In the genomic region with DNA sequence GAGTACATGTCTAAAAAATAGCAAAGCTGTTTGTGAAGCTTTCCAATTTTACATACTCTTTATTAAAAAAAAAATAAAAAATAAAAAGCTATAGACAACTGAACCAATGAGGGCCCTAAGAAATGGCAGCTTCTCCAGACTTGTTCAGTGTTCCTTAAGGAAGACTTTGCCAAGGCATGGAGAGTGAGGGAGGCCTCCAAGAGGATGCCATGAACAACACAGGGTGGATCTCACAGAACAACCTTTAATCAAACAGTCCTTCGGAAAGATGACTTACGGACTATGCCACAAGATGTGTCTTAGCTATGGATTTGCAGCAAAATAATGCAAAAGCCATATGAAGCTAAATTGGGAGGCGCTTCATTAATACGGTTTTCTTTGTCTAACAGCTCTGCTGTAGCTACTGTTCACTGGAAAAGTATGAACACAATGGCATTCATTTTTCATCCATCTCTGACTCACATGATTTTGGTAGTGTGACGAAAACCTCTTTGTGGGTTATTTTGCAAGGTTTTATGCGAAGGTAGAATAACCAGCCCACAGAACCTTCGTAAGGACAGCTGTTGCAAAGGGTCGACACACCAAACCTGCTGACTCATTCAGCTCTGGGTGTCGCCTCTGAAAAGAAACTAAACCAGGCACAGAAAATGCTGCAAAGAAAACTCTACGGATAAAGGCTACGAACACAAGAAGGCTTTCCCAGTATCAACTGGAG, we compare ENCODE assay signal across 10 cellular contexts. TPM values are rescaled to one million over a fixed set of nuclear protein-coding genes. Genes with fewer than 3 reads are reported as not detected.
DNase-seq lines count a peak whose midpoint lies in the region; ATAC-seq, FAIRE-seq and TF ChIP-seq lines count a peak whose summit lies in the region.
"Had no signal": no experiment of that assay in that cellular context is flagged by ENCODE, and none has a peak within 500 bp of the region (broad histone marks: within the 10 kb centered on the region; RNA-seq: fewer than 3 reads in every experiment).

No MANE protein-coding gene starts in this region.

- no peaks in the 10 kb centered on the region for H3K36me3 ChIP-seq in mesendoderm (ENCODE audit: control insufficient read depth, insufficient read depth, low read length)

- no peaks in the 10 kb centered on the region for H3K27me3 Mint-ChIP-seq in stimulated activated memory B cell treated with anti-CD40 and anti-IgM and Interleukin-4, amounts not matched to agents 10 μg/mL and 1 μg/mL and 100 μg/mL, for 72 hours
- peaks cover 3 to 14% (median 7%) of the 10 kb centered on the region in 5 donors for H3K27me3 Mint-ChIP-seq in naive thymus-derived CD8-positive, alpha-beta T cell

- no peak overlapping the region for H3K4me2 ChIP-seq in mesendoderm (ENCODE audit: low read length)

- no peak for TF ChIP-seq CTCF in WI38 (IDR thresholded peaks at IDR 0.05; ENCODE audit: low read depth, low read length)

- no peaks in the 10 kb centered on the region for H3K9me3 Mint-ChIP-seq in stimulated activated memory B cell treated with anti-CD40 and anti-IgM and Interleukin-4, amounts not matched to agents 10 μg/mL and 1 μg/mL and 100 μg/mL, for 72 hours
- no peaks in the 10 kb centered on the region for H3K9me3 Mint-ChIP-seq in naive thymus-derived CD8-positive, alpha-beta T cell
- H3K9me3 Mint-ChIP-seq: IgD-negative memory B cell had no signal

- no peak overlapping the region for H2AK5ac ChIP-seq in mesendoderm (ENCODE audit: low read length)

- no peak overlapping the region for H2BK5ac ChIP-seq in mesendoderm (ENCODE audit: low read length)

- no peak overlapping the region for H3K23ac ChIP-seq in mesendoderm (ENCODE audit: low read length)

- no peak overlapping the region for H4K8ac ChIP-seq in mesendoderm (ENCODE audit: low read depth, low read length)

- H3K4me1 ChIP-seq in mesendoderm (ENCODE audit: control insufficient read depth, low read depth, low read length), result peaks cover 3% of the 10 kb centered on the region

- peak; percentile 44 for FAIRE-seq in GM18507 (lab: Jason Lieb, UNC)

- H3K79me2 ChIP-seq in mesendoderm (ENCODE audit: control insufficient read depth, insufficient read depth, low read length), result peaks cover 11% of the 10 kb centered on the region

- no peak overlapping the region for H3K27ac ChIP-seq in mesendoderm (ENCODE audit: low read depth, low read length)

- no peak overlapping the region for H3K4me3 Mint-ChIP-seq in stimulated activated memory B cell treated with anti-CD40 and anti-IgM and Interleukin-4, amounts not matched to agents 10 μg/mL and 1 μg/mL and 100 μg/mL, for 72 hours
- no peak overlapping the region for H3K4me3 Mint-ChIP-seq in naive thymus-derived CD8-positive, alpha-beta T cell
- H3K4me3 Mint-ChIP-seq: IgD-negative memory B cell had no signal

- H3K18ac ChIP-seq in mesendoderm (ENCODE audit: low read length), result peak overlapping the region; percentile 84

- no CpG with 5 or more reads among the region's 11 CpGs for WGBS in mesendoderm (ENCODE audit: extremely low coverage, insufficient coverage, low lambda C conversion rate)

- H3K79me1 ChIP-seq in mesendoderm (ENCODE audit: low read length), result peaks cover 1% of the 10 kb centered on the region

- H3K4ac ChIP-seq in mesendoderm (ENCODE audit: low read depth, low read length), result peak overlapping the region; percentile 55

- no peak overlapping the region for H4K5ac ChIP-seq in mesendoderm (ENCODE audit: low read length)

- H2BK120ac ChIP-seq in mesendoderm (ENCODE audit: low read depth, low read length), result peak overlapping the region; percentile 85

- H3K27ac Mint-ChIP-seq in stimulated activated memory B cell treated with anti-CD40 and anti-IgM and Interleukin-4, amounts not matched to agents 10 μg/mL and 1 μg/mL and 100 μg/mL, for 72 hours, result no peak overlapping the region
- H3K27ac Mint-ChIP-seq in naive thymus-derived CD8-positive, alpha-beta T cell, result no peak overlapping the region
- H3K27ac Mint-ChIP-seq: IgD-negative memory B cell had no signal

- no peak for DNase-seq in GM18507 (ENCODE audit: extremely low spot score, insufficient read length, low read depth)
- DNase-seq in mesendoderm, result peak; percentile 75
- no peak for DNase-seq in naive thymus-derived CD8-positive, alpha-beta T cell
- no peak for DNase-seq in COLO668 (lab: John Stamatoyannopoulos, UW; ENCODE audit: unreplicated experiment)
- DNase-seq in retina, result no peak
- DNase-seq: heart right ventricle had no signal

- no peaks in the 10 kb centered on the region for H3K36me3 Mint-ChIP-seq in stimulated activated memory B cell treated with anti-CD40 and anti-IgM and Interleukin-4, amounts not matched to agents 10 μg/mL and 1 μg/mL and 100 μg/mL, for 72 hours
- no peaks in the 10 kb centered on the region for H3K36me3 Mint-ChIP-seq in naive thymus-derived CD8-positive, alpha-beta T cell

- H2BK15ac ChIP-seq in mesendoderm (replicated peaks; ENCODE audit: low read depth), result no peak overlapping the region

- H3K4me1 Mint-ChIP-seq in stimulated activated memory B cell treated with anti-CD40 and anti-IgM and Interleukin-4, amounts not matched to agents 10 μg/mL and 1 μg/mL and 100 μg/mL, for 72 hours, result no peaks in the 10 kb centered on the region
- peaks cover 0 to 3% (median 0%) of the 10 kb centered on the region in 4 donors for H3K4me1 Mint-ChIP-seq in naive thymus-derived CD8-positive, alpha-beta T cell
- H3K4me1 Mint-ChIP-seq: IgD-negative memory B cell had no signal

- no peaks in the 10 kb centered on the region for H3K27me3 ChIP-seq in mesendoderm (ENCODE audit: insufficient read depth, low read length, poor library complexity)
- H3K27me3 ChIP-seq: heart right ventricle had no signal

- POLR2A ChIA-PET in naive thymus-derived CD8-positive, alpha-beta T cell (lab: Charles Lee), result no interaction called here

- H3K4me3 ChIP-seq in WI38 (ENCODE audit: low read depth, low read length) (peak overlapping the region; percentile 19), mesendoderm (ENCODE audit: low read length) (no peak overlapping the region)

- peak; percentile 87 for ATAC-seq in HG02981 (IDR thresholded peaks at IDR 0.05; ENCODE audit: unreplicated experiment)
- no peak for ATAC-seq in stimulated activated memory B cell treated with anti-CD40 and anti-IgM and Interleukin-4, amounts not matched to agents 10 μg/mL and 1 μg/mL and 100 μg/mL, for 72 hours
- no peak for ATAC-seq in naive thymus-derived CD8-positive, alpha-beta T cell

- H3K56ac ChIP-seq in mesendoderm (ENCODE audit: low read length), result peak overlapping the region; percentile 52

- no peak overlapping the region for H3K9ac ChIP-seq in mesendoderm (ENCODE audit: low read length)

RNA-seq across cellular contexts. Expression of a gene that starts 27.7 kb away (rescaled TPM):
- 29.5 TPM for polyA plus RNA-seq in mesendoderm (2013, experiment 1 of 2)
- polyA plus RNA-seq in mesendoderm (2013, experiment 2 of 2), result 30.1 TPM
- under 1 TPM; 0.49 TPM for total RNA-seq in naive thymus-derived CD8-positive, alpha-beta T cell
- polyA plus RNA-seq in naive thymus-derived CD8-positive, alpha-beta T cell, result under 1 TPM in 1 of 3 donors, not detected in 2; 0.12 TPM
